ENCODE assay signal across 1 cellular context in the genomic region with DNA sequence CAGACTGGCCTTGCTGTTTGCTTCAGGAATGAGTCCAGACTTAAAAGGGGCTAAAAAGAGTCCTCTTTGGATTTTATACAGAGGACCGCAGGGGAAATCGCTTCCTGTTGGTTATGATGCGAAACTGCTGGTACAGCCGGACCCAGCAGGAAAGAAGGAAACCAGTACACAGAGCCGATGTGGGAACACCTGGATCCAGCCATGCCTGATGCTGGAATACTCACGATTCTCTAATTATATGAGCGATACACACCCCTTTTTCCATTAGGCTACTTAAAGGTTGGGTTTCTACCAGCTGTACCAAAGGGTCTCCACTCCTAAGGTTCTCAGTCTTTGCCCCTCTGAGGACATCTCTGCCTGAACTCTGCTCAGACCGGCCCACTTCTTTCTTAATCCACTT.
TF ChIP-seq lines count a peak whose summit lies in the region.

No MANE protein-coding gene starts in this region.

TF ChIP-seq in HepG2, 621 proteins besides CTCF, POLR2A, EP300 and RAD21:
- TF ChIP-seq, protein P1, sequence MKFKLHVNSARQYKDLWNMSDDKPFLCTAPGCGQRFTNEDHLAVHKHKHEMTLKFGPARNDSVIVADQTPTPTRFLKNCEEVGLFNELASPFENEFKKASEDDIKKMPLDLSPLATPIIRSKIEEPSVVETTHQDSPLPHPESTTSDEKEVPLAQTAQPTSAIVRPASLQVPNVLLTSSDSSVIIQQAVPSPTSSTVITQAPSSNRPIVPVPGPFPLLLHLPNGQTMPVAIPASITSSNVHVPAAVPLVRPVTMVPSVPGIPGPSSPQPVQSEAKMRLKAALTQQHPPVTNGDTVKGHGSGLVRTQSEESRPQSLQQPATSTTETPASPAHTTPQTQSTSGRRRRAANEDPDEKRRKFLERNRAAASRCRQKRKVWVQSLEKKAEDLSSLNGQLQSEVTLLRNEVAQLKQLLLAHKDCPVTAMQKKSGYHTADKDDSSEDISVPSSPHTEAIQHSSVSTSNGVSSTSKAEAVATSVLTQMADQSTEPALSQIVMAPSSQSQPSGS (CRISPR knock-in tag; IDR thresholded peaks at IDR 0.05), result no peak
- peak; percentile 96 for TF ChIP-seq ZNF329 (CRISPR knock-in tag; IDR thresholded peaks at IDR 0.05; ENCODE audit: low read depth)
